In genomic region chr9:22913518-22913917, GRCh38 we compare ENCODE assay signal across 28 cellular contexts.
DNase-seq lines count a peak whose midpoint lies in the region; ATAC-seq and TF ChIP-seq lines count a peak whose summit lies in the region.
"Had no signal": no experiment of that assay in that cellular context is flagged by ENCODE, and none has a peak within 500 bp of the region (broad histone marks: within the 10 kb centered on the region; RNA-seq: fewer than 3 reads in every experiment).

No MANE protein-coding gene starts in this region.

- DNase-seq in Calu3 (peak; percentile 0), NCI-H2081 treated with DMSO at 0.1 percent for 48 hours (lab: John Stamatoyannopoulos, UW) (no peak), CD1c-positive myeloid dendritic cell (ENCODE audit: extremely low spot score) (no peak), RKO (ENCODE audit: low spot score) (no peak)
- DNase-seq: activated CD4-positive, alpha-beta T cell treated with anti-CD3 and anti-CD28 coated beads, Interleukin-2, amount 10 ng/mL, durations not matched to agents 24 days and 14 days; activated CD8-positive, alpha-beta memory T cell treated with anti-CD3 and anti-CD28 coated beads for 24 hours; activated T-cell treated with anti-CD3 and anti-CD28 coated beads for 4 hours; amygdala; DND-41; dorsolateral prefrontal cortex; esophagus squamous epithelium; foreskin keratinocyte; Kasumi-1; kidney glomerular epithelial cell; midbrain; naive B cell; NCI-H1436; NCI-H748 treated with DMSO at 0.1 percent for 48 hours; stimulated activated CD4-positive, alpha-beta T cell treated with anti-CD3 and anti-CD28 coated beads, Interleukin-1b, Interleukin-23, amount 100 ng/mL, for 48 hours; stimulated activated naive CD4-positive, alpha-beta T cell treated with Interleukin-2 at 50 U/mL for 16 hours; T-helper 9 cell had no signal

- H3K4me3 Mint-ChIP-seq in Calu3 (ENCODE audit: low read depth, unreplicated experiment): no peak overlapping the region
- H3K4me3 Mint-ChIP-seq: activated CD4-positive, alpha-beta T cell treated with anti-CD3 and anti-CD28 coated beads, Interleukin-2, amount 10 ng/mL, durations not matched to agents 24 days and 14 days; activated naive CD4-positive, alpha-beta T cell treated with anti-CD3 and anti-CD28 coated beads, Interleukin-2, amount 50 U/mL, for 24 hours; CD14-positive monocyte; naive B cell had no signal

- ATAC-seq in GM18870 (IDR thresholded peaks at IDR 0.05; ENCODE audit: unreplicated experiment): peak; percentile 56
- ATAC-seq in HG02623 (IDR thresholded peaks at IDR 0.05; ENCODE audit: unreplicated experiment): peak; percentile 51
- ATAC-seq in HG03575 (IDR thresholded peaks at IDR 0.05; ENCODE audit: extremely low read depth, insufficient number of reproducible peaks, low FRiP score, unreplicated experiment): peak; percentile 70
- ATAC-seq in HG02884 (IDR thresholded peaks at IDR 0.05; ENCODE audit: unreplicated experiment): no peak
- ATAC-seq: foreskin keratinocyte, HepG2 had no signal

- H3K4me1 Mint-ChIP-seq in Calu3 (ENCODE audit: low read depth, unreplicated experiment): no peaks in the 10 kb centered on the region
- H3K4me1 Mint-ChIP-seq: activated CD4-positive, alpha-beta T cell treated with anti-CD3 and anti-CD28 coated beads, Interleukin-2, amount 10 ng/mL, durations not matched to agents 24 days and 14 days; activated naive CD4-positive, alpha-beta T cell treated with anti-CD3 and anti-CD28 coated beads, Interleukin-2, amount 50 U/mL, for 24 hours; CD14-positive monocyte; naive B cell had no signal

- H3K27me3 Mint-ChIP-seq in Calu3 (ENCODE audit: unreplicated experiment): no peaks in the 10 kb centered on the region
- H3K27me3 Mint-ChIP-seq: activated CD4-positive, alpha-beta T cell treated with anti-CD3 and anti-CD28 coated beads, Interleukin-2, amount 10 ng/mL, durations not matched to agents 24 days and 14 days; activated naive CD4-positive, alpha-beta T cell treated with anti-CD3 and anti-CD28 coated beads, Interleukin-2, amount 50 U/mL, for 24 hours; naive B cell had no signal

- no peaks in the 10 kb centered on the region for H3K9me3 Mint-ChIP-seq in Calu3 (ENCODE audit: low read depth, unreplicated experiment)
- H3K9me3 Mint-ChIP-seq: activated CD4-positive, alpha-beta T cell treated with anti-CD3 and anti-CD28 coated beads, Interleukin-2, amount 10 ng/mL, durations not matched to agents 24 days and 14 days had no signal

- BruUV-seq in Calu3 (replicated peaks; lab: Mats Ljungman, UMichigan): no TSS peak

- no peak overlapping the region for H3K27ac Mint-ChIP-seq in Calu3 (ENCODE audit: unreplicated experiment)
- H3K27ac Mint-ChIP-seq: activated CD4-positive, alpha-beta T cell treated with anti-CD3 and anti-CD28 coated beads, Interleukin-2, amount 10 ng/mL, durations not matched to agents 24 days and 14 days; activated naive CD4-positive, alpha-beta T cell treated with anti-CD3 and anti-CD28 coated beads, Interleukin-2, amount 50 U/mL, for 24 hours had no signal

- intact Hi-C loops in Calu3 (cut with micrococcal nuclease; ENCODE audit: unreplicated experiment): no loop called here

- no peaks in the 10 kb centered on the region for H3K36me3 Mint-ChIP-seq in Calu3 (ENCODE audit: insufficient read depth, unreplicated experiment)
- H3K36me3 Mint-ChIP-seq: activated naive CD4-positive, alpha-beta T cell treated with anti-CD3 and anti-CD28 coated beads, Interleukin-2, amount 50 U/mL, for 24 hours; CD14-positive monocyte; naive B cell had no signal

- no peak for TF ChIP-seq CTCF in Calu3 (IDR thresholded peaks at IDR 0.05; ENCODE audit: unreplicated experiment)

- CTCF ChIA-PET in Calu3 (lab: Charles Lee): no interaction called here
